ENCODE assay signal across 9 cellular contexts in the genomic region with DNA sequence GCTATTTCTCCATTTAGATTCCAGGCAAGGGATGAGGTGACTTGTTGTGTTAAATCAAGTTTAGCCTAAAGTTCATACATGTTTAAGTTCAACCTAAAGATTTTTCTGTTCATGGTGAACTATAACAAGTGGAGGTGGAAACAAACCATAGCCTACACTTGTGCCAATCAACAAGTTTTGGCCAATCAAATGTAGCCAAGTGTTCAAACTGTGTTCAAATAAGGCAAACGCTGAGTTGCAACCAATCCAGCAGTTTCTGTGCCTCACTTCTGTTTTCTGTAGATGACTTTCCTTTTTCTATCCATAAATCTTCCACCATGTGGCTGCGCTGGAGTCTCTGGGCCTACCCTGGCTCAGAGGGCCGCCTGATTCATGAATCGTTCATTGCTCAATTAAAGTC.
"Had no signal": no experiment of that assay in that cellular context is flagged by ENCODE, and none has a peak within 500 bp of the region (broad histone marks: within the 10 kb centered on the region; RNA-seq: fewer than 3 reads in every experiment).

No MANE protein-coding gene starts in this region.

- H3K36me3 ChIP-seq: HAP-1 had no signal

- H3K4me3 ChIP-seq: GM23248, HAP-1 had no signal

- FAIRE-seq: HTR-8/SVneo had no signal

- H3K27ac Mint-ChIP-seq: HFFc6 had no signal

- ATAC-seq: HCT116 had no signal

- H3K4me3 Mint-ChIP-seq: HFFc6 had no signal

- H3K9me3 Mint-ChIP-seq: HFFc6 had no signal

- H3K9ac ChIP-seq: GM23248 had no signal

- DNase-seq: GM23248, GOT3, H7, HFFc6, IMR-90, KBM-7 had no signal

- H2AFZ ChIP-seq: GM23248 had no signal

- H3K27ac ChIP-seq: GM23248 had no signal

- H3K9me3 ChIP-seq: HAP-1 had no signal
